20 cellular contexts compared by ENCODE assay signal in the genomic region with DNA sequence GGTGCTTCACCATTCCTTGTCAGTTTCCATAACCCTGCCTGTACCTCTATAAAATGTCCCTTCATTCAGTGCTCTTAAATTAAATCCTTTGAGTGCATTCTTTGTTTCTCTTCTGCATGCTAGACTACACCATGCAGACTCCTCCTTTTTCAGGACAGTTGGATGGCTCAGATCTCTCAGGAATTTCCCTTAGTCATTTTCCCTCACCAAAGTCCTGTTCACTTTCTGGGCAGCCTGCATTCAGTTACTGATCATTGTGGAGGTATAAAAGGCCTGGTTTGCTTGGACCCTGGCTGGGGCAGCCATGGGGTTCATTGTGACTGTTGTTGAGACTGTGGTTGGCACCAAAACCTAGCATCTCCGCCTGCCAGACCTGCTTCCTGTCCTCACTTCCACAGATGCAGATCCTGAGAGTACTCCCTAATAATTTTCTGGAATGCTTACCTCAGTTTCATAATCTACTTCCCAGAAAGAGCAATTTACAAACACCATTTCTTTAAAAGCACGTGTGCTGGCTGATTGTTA.
DNase-seq lines count a peak whose midpoint lies in the region; TF ChIP-seq lines count a peak whose summit lies in the region.
"Had no signal": no experiment of that assay in that cellular context is flagged by ENCODE, and none has a peak within 500 bp of the region (broad histone marks: within the 10 kb centered on the region; RNA-seq: fewer than 3 reads in every experiment).

No MANE protein-coding gene starts in this region.

- no peak overlapping the region for H2BK5ac ChIP-seq in neuronal stem cell (ENCODE audit: low read length)

- no peaks in the 10 kb centered on the region for H3K36me3 ChIP-seq in MG63
- H3K36me3 ChIP-seq in neuronal stem cell (replicated peaks in 1 of 2; ENCODE audit: control insufficient read depth in 2 of 2, insufficient read depth in 2 of 2, low read length in 2 of 2), result no peaks in the 10 kb centered on the region
- no peaks in the 10 kb centered on the region for H3K36me3 ChIP-seq in tibial nerve
- H3K36me3 ChIP-seq: right lobe of liver, uterus had no signal

- H3K4me1 ChIP-seq in neuronal stem cell (ENCODE audit: control insufficient read depth in 2 of 2, insufficient read depth in 1 of 2, low read depth in 1 of 2, low read length in 2 of 2) (peaks cover 0 to 7% of the 10 kb centered on the region in 2 donors), tibial nerve (no peaks in the 10 kb centered on the region)
- H3K4me1 ChIP-seq: right lobe of liver, uterus had no signal

- no peak overlapping the region for H2BK120ac ChIP-seq in neuronal stem cell (ENCODE audit: low read depth, low read length)

- no peak for TF ChIP-seq EP300 in tibial nerve (IDR thresholded peaks at IDR 0.05)

- DNase-seq in Caki2 (ENCODE audit: low read depth) (peak; percentile 4), MG63 (peak; percentile 35), fibroblast of pulmonary artery (ENCODE audit: low read depth) (peak; percentile 1), neuronal stem cell (ENCODE audit: low spot score) (no peak), NCI-H1694 treated with DMSO at 0.1 percent for 48 hours (lab: John Stamatoyannopoulos, UW) (no peak), tibial nerve (ENCODE audit: low spot score in 2 of 2) (no peak), progenitor cell of endocrine pancreas (ENCODE audit: low spot score, unreplicated experiment) (no peak)
- no peak for DNase-seq in stimulated activated CD4-positive, alpha-beta T cell treated with anti-CD3 and anti-CD28 coated beads, Interleukin-12 subunit alpha, Interleukin-12 subunit beta, amount 100 ng/mL, for 4 hours
- DNase-seq: activated CD4-positive, alpha-beta T cell treated with anti-CD3 and anti-CD28 coated beads, Interleukin-2, amount 50 U/mL, for 48 hours; activated T-cell treated with anti-CD3 and anti-CD28 coated beads, Interleukin-2, amount 50 U/mL, for 24 hours; erythroblast; GOT3; NCI-H1105; NCI-H2171; right lobe of liver; stimulated activated CD4-positive, alpha-beta T cell treated with anti-CD3 and anti-CD28 coated beads, Interleukin-1b, Interleukin-23, amount 100 ng/mL, for 48 hours; uterus had no signal

- no peak overlapping the region for H4K91ac ChIP-seq in neuronal stem cell (ENCODE audit: low read depth, low read length, poor library complexity)

- no peaks in the 10 kb centered on the region for H3K79me1 ChIP-seq in neuronal stem cell (ENCODE audit: low read depth, low read length)

- no peaks in the 10 kb centered on the region for H3K27me3 Mint-ChIP-seq in progenitor cell of endocrine pancreas
- H3K27me3 Mint-ChIP-seq: activated naive CD4-positive, alpha-beta T cell treated with anti-CD3 and anti-CD28 coated beads, Interleukin-2, amount 50 U/mL, for 24 hours; activated T-cell treated with anti-CD3 and anti-CD28 coated beads, Interleukin-2, amount 50 U/mL, for 24 hours had no signal

- no peak for TF ChIP-seq CTCF in fibroblast of pulmonary artery (IDR thresholded peaks at IDR 0.05; ENCODE audit: low read length, missing control alignments)
- TF ChIP-seq CTCF in tibial nerve (IDR thresholded peaks at IDR 0.05), result no peak
- TF ChIP-seq CTCF in progenitor cell of endocrine pancreas (IDR thresholded peaks at IDR 0.05; ENCODE audit: unreplicated experiment), result no peak

- H3K18ac ChIP-seq in neuronal stem cell (ENCODE audit: low read length), result no peak overlapping the region

- H3K23ac ChIP-seq in neuronal stem cell (ENCODE audit: low read depth, low read length, poor library complexity), result no peak overlapping the region

- H4K8ac ChIP-seq in neuronal stem cell (ENCODE audit: low read depth, low read length), result no peak overlapping the region

- no peak overlapping the region for H3K9ac ChIP-seq in neuronal stem cell (ENCODE audit: low read depth, low read length, poor library complexity)

- H2AK5ac ChIP-seq in neuronal stem cell (ENCODE audit: low read depth, low read length), result no peak overlapping the region

- H2BK15ac ChIP-seq in neuronal stem cell (ENCODE audit: low read length), result no peak overlapping the region

- TF ChIP-seq POLR2A in tibial nerve (IDR thresholded peaks at IDR 0.05), result no peak

- no peaks in the 10 kb centered on the region for H3K36me3 Mint-ChIP-seq in progenitor cell of endocrine pancreas (ENCODE audit: insufficient read depth)
- H3K36me3 Mint-ChIP-seq: activated naive CD4-positive, alpha-beta T cell treated with anti-CD3 and anti-CD28 coated beads, Interleukin-2, amount 50 U/mL, for 24 hours had no signal

- H3K4me3 ChIP-seq in MG63 (no peak overlapping the region), fibroblast of pulmonary artery (replicated peaks; ENCODE audit: low read depth, low read length) (no peak overlapping the region), neuronal stem cell (ENCODE audit: low read length in 2 of 2) (no peak overlapping the region), tibial nerve (no peak overlapping the region)
- H3K4me3 ChIP-seq: K562, right lobe of liver, uterus had no signal

- H3K9me3 ChIP-seq in MG63 (peaks cover 2% of the 10 kb centered on the region; the same call in 1 of the 2 replicates), neuronal stem cell (replicated peaks in 1 of 2; ENCODE audit: control insufficient read depth in 2 of 2, insufficient read depth in 1 of 2, low read depth in 1 of 2, low read length in 2 of 2) (no peaks in the 10 kb centered on the region), tibial nerve (peaks cover 0 to 12% (median 0%) of the 10 kb centered on the region in 4 donors)
- H3K9me3 ChIP-seq: right lobe of liver, uterus had no signal

- H2AFZ ChIP-seq in neuronal stem cell (ENCODE audit: low read length), result peak overlapping the region; percentile 15

- H3K4ac ChIP-seq in neuronal stem cell (ENCODE audit: low read length), result no peak overlapping the region

- H3K4me3 Mint-ChIP-seq in progenitor cell of endocrine pancreas (ENCODE audit: low read depth), result no peak overlapping the region
- H3K4me3 Mint-ChIP-seq: activated naive CD4-positive, alpha-beta T cell treated with anti-CD3 and anti-CD28 coated beads, Interleukin-2, amount 50 U/mL, for 24 hours; activated T-cell treated with anti-CD3 and anti-CD28 coated beads, Interleukin-2, amount 50 U/mL, for 24 hours had no signal

- in situ Hi-C loops in Caki2 (cut with HindIII; ENCODE audit: low pct_unique_long_range_greater_than_20kb, low sequenced_read_pairs), result no loop called here

- H3K4me1 Mint-ChIP-seq in progenitor cell of endocrine pancreas (ENCODE audit: low read depth), result peaks cover 1% of the 10 kb centered on the region
- H3K4me1 Mint-ChIP-seq: activated naive CD4-positive, alpha-beta T cell treated with anti-CD3 and anti-CD28 coated beads, Interleukin-2, amount 50 U/mL, for 24 hours had no signal

- H3K14ac ChIP-seq in neuronal stem cell (ENCODE audit: low read length), result no peak overlapping the region

- no peak overlapping the region for H3K27ac Mint-ChIP-seq in progenitor cell of endocrine pancreas
- H3K27ac Mint-ChIP-seq: activated naive CD4-positive, alpha-beta T cell treated with anti-CD3 and anti-CD28 coated beads, Interleukin-2, amount 50 U/mL, for 24 hours; activated T-cell treated with anti-CD3 and anti-CD28 coated beads, Interleukin-2, amount 50 U/mL, for 24 hours had no signal

- no peaks in the 10 kb centered on the region for H3K9me3 Mint-ChIP-seq in progenitor cell of endocrine pancreas (ENCODE audit: low read depth)
- H3K9me3 Mint-ChIP-seq: activated naive CD4-positive, alpha-beta T cell treated with anti-CD3 and anti-CD28 coated beads, Interleukin-2, amount 50 U/mL, for 24 hours had no signal

- no peak overlapping the region for H2BK12ac ChIP-seq in neuronal stem cell (ENCODE audit: low read length)

- H3K27ac ChIP-seq in neuronal stem cell (replicated peaks; ENCODE audit: low read length) (no peak overlapping the region), tibial nerve (no peak overlapping the region)
- H3K27ac ChIP-seq: right lobe of liver, RWPE1, uterus had no signal

- H3K27me3 ChIP-seq in MG63 (no peaks in the 10 kb centered on the region), neuronal stem cell (ENCODE audit: control insufficient read depth in 3 of 3, insufficient read depth in 3 of 3, low read depth in 1 of 3, low read length in 3 of 3) (no peaks in the 10 kb centered on the region), tibial nerve (no peaks in the 10 kb centered on the region)
- H3K27me3 ChIP-seq: right lobe of liver, uterus had no signal

- WGBS in neuronal stem cell (ENCODE audit: extremely low coverage in 2 of 2, insufficient read length in 2 of 2, insufficient replicate concordance in 1 of 2), 2 donors, result no CpG with 5 or more reads among the region's 2 CpGs
- WGBS in tibial nerve, 2 donors, result 55 to 60% methylated on average over 2 of the region's 2 CpGs

- no peak overlapping the region for H3K4me2 ChIP-seq in neuronal stem cell (ENCODE audit: insufficient read depth, low read length, poor library complexity, severe bottlenecking)

Comparison
In these comparisons a context has a peak if more than half of its experiments do, and no peak if none do; other contexts are left out.
1. DNase-seq: peak in Caki2 (single experiment), MG63 (single experiment) and fibroblast of pulmonary artery (single experiment); none in neuronal stem cell (single experiment), NCI-H1694 treated with DMSO at 0.1 percent for 48 hours (single experiment), tibial nerve (0 of 2), progenitor cell of endocrine pancreas (single experiment) and stimulated activated CD4-positive, alpha-beta T cell treated with anti-CD3 and anti-CD28 coated beads, Interleukin-12 subunit alpha, Interleukin-12 subunit beta, amount 100 ng/mL, for 4 hours (single experiment).